ENCODE assay signal across 25 cellular contexts in genomic region chr14:35083530-35084150, GRCh38. TPM values are rescaled to one million over a fixed set of nuclear protein-coding genes. Genes with fewer than 3 reads are reported as not detected.
DNase-seq lines count a peak whose midpoint lies in the region; ATAC-seq, FAIRE-seq and TF ChIP-seq lines count a peak whose summit lies in the region.
"Had no signal": no experiment of that assay in that cellular context is flagged by ENCODE, and none has a peak within 500 bp of the region (broad histone marks: within the 10 kb centered on the region; RNA-seq: fewer than 3 reads in every experiment).

No MANE protein-coding gene starts in this region.

- H3K9me3 ChIP-seq in small intestine (ENCODE audit: control insufficient read depth, low read depth) (no peaks in the 10 kb centered on the region), psoas muscle (no peaks in the 10 kb centered on the region)

- DNase-seq in activated CD4-positive, alpha-beta T cell treated with anti-CD3 and anti-CD28 coated beads, Interleukin-2, amount 10 ng/mL, durations not matched to agents 7 days and 5 days: no peak
- DNase-seq in activated CD4-positive, alpha-beta T cell treated with anti-CD3 and anti-CD28 coated beads for 36 hours: no peak
- DNase-seq in stimulated activated naive CD8-positive, alpha-beta T cell treated with anti-CD3 and anti-CD28 coated beads, Interleukin-15, Interleukin-2, amounts not matched to agents 100 U/mL and 50 U/mL, for 24 hours: no peak
- peak; percentile 43 for DNase-seq in small intestine
- DNase-seq in EL: no peak
- DNase-seq in psoas muscle: no peak
- DNase-seq in KBM-7: no peak
- DNase-seq: Calu3, DMS153, DND-41, GM23248, H7, MV-4-11, NCI-H2029, NCI-H446, NCI-H524 treated with DMSO at 0.1 percent for 48 hours, NCI-H774, SIG-M5 had no signal

- CTCF ChIA-PET in activated CD4-positive, alpha-beta T cell treated with anti-CD3 and anti-CD28 coated beads, Interleukin-2, amount 10 ng/mL, durations not matched to agents 7 days and 5 days (lab: Charles Lee): interaction anchor here (0.6 to 0.7 kb wide), 2 partner anchors 17 to 24 kb away, joined by 3 read pairs; no protein-coding TSS in a partner anchor
- CTCF ChIA-PET in activated CD4-positive, alpha-beta T cell treated with anti-CD3 and anti-CD28 coated beads for 36 hours (lab: Charles Lee): no interaction called here

- H3K36me3 Mint-ChIP-seq in activated CD4-positive, alpha-beta T cell treated with anti-CD3 and anti-CD28 coated beads, Interleukin-2, amount 10 ng/mL, durations not matched to agents 7 days and 5 days (ENCODE audit: low read depth): peaks cover 48% of the 10 kb centered on the region
- H3K36me3 Mint-ChIP-seq in activated CD4-positive, alpha-beta T cell treated with anti-CD3 and anti-CD28 coated beads for 36 hours (ENCODE audit: low read depth): peaks cover 30% of the 10 kb centered on the region
- H3K36me3 Mint-ChIP-seq in stimulated activated naive CD8-positive, alpha-beta T cell treated with anti-CD3 and anti-CD28 coated beads, Interleukin-15, Interleukin-2, amounts not matched to agents 100 ng/mL and 50 ng/mL, for 24 hours (ENCODE audit: low read depth): peaks cover 38% of the 10 kb centered on the region

- H3K4me3 Mint-ChIP-seq in activated CD4-positive, alpha-beta T cell treated with anti-CD3 and anti-CD28 coated beads, Interleukin-2, amount 10 ng/mL, durations not matched to agents 7 days and 5 days: no peak overlapping the region
- no peak overlapping the region for H3K4me3 Mint-ChIP-seq in activated CD4-positive, alpha-beta T cell treated with anti-CD3 and anti-CD28 coated beads for 36 hours
- no peak overlapping the region for H3K4me3 Mint-ChIP-seq in stimulated activated naive CD8-positive, alpha-beta T cell treated with anti-CD3 and anti-CD28 coated beads, Interleukin-15, Interleukin-2, amounts not matched to agents 100 ng/mL and 50 ng/mL, for 24 hours
- H3K4me3 Mint-ChIP-seq: B cell had no signal

- in situ Hi-C loops in KBM-7 (cut with MboI; ENCODE audit: low pct_unique_long_range_greater_than_20kb, low sequenced_read_pairs): no loop called here

- WGBS in small intestine, 3 donors: 68 to 81% (median 76%) methylated on average over 8 of the region's 8 CpGs
- WGBS in psoas muscle, 3 donors: 84 to 93% (median 86%) methylated on average over 8 of the region's 8 CpGs

- no peaks in the 10 kb centered on the region for H3K9me3 Mint-ChIP-seq in activated CD4-positive, alpha-beta T cell treated with anti-CD3 and anti-CD28 coated beads, Interleukin-2, amount 10 ng/mL, durations not matched to agents 7 days and 5 days
- no peaks in the 10 kb centered on the region for H3K9me3 Mint-ChIP-seq in activated CD4-positive, alpha-beta T cell treated with anti-CD3 and anti-CD28 coated beads for 36 hours (ENCODE audit: low read depth)
- no peaks in the 10 kb centered on the region for H3K9me3 Mint-ChIP-seq in stimulated activated naive CD8-positive, alpha-beta T cell treated with anti-CD3 and anti-CD28 coated beads, Interleukin-15, Interleukin-2, amounts not matched to agents 100 ng/mL and 50 ng/mL, for 24 hours

- H3K4me1 ChIP-seq in small intestine (ENCODE audit: control insufficient read depth in 2 of 2, insufficient read depth in 1 of 2, low read depth in 1 of 2, low read length in 1 of 2) (no peaks in the 10 kb centered on the region), psoas muscle (no peaks in the 10 kb centered on the region)

- H3K36me3 ChIP-seq in small intestine (ENCODE audit: control insufficient read depth in 2 of 2, insufficient read depth in 2 of 2, low read length in 2 of 2) (peaks cover 4 to 24% of the 10 kb centered on the region in 2 donors), psoas muscle (ENCODE audit: insufficient read depth in 1 of 2, low read depth in 1 of 2) (peaks cover 5 to 100% of the 10 kb centered on the region in 2 donors)

- no peak for FAIRE-seq in small intestine (lab: Jason Lieb, UNC)
- FAIRE-seq: GM18507, K562, RCC 7860 had no signal

- H3K27ac ChIP-seq in small intestine (ENCODE audit: low read depth in 1 of 2, low read length in 1 of 2) (peak overlapping the region in 1 of 2 donors; percentile 4), psoas muscle (no peak overlapping the region)
- H3K27ac ChIP-seq: 22Rv1, C4-2B, GM23248 had no signal

- peak overlapping the region; percentile 36 for H3K27ac Mint-ChIP-seq in activated CD4-positive, alpha-beta T cell treated with anti-CD3 and anti-CD28 coated beads, Interleukin-2, amount 10 ng/mL, durations not matched to agents 7 days and 5 days
- H3K27ac Mint-ChIP-seq in activated CD4-positive, alpha-beta T cell treated with anti-CD3 and anti-CD28 coated beads for 36 hours: no peak overlapping the region
- peak overlapping the region; percentile 5 for H3K27ac Mint-ChIP-seq in stimulated activated naive CD8-positive, alpha-beta T cell treated with anti-CD3 and anti-CD28 coated beads, Interleukin-15, Interleukin-2, amounts not matched to agents 100 ng/mL and 50 ng/mL, for 24 hours
- H3K27ac Mint-ChIP-seq: B cell had no signal

- POLR2A ChIA-PET in activated CD4-positive, alpha-beta T cell treated with anti-CD3 and anti-CD28 coated beads, Interleukin-2, amount 10 ng/mL, durations not matched to agents 7 days and 5 days (lab: Charles Lee): no interaction called here
- POLR2A ChIA-PET in activated CD4-positive, alpha-beta T cell treated with anti-CD3 and anti-CD28 coated beads for 36 hours (lab: Charles Lee): no interaction called here

- H3K4me1 Mint-ChIP-seq in activated CD4-positive, alpha-beta T cell treated with anti-CD3 and anti-CD28 coated beads, Interleukin-2, amount 10 ng/mL, durations not matched to agents 7 days and 5 days: no peaks in the 10 kb centered on the region
- no peaks in the 10 kb centered on the region for H3K4me1 Mint-ChIP-seq in activated CD4-positive, alpha-beta T cell treated with anti-CD3 and anti-CD28 coated beads for 36 hours
- no peaks in the 10 kb centered on the region for H3K4me1 Mint-ChIP-seq in stimulated activated naive CD8-positive, alpha-beta T cell treated with anti-CD3 and anti-CD28 coated beads, Interleukin-15, Interleukin-2, amounts not matched to agents 100 ng/mL and 50 ng/mL, for 24 hours (ENCODE audit: low read depth)
- H3K4me1 Mint-ChIP-seq: B cell had no signal

- no peak for TF ChIP-seq CTCF in psoas muscle (IDR thresholded peaks at IDR 0.05)

- ATAC-seq in activated CD4-positive, alpha-beta T cell treated with anti-CD3 and anti-CD28 coated beads for 36 hours: no peak
- no peak for ATAC-seq in stimulated activated naive CD8-positive, alpha-beta T cell treated with anti-CD3 and anti-CD28 coated beads, Interleukin-15, Interleukin-2, amounts not matched to agents 100 U/mL and 50 U/mL, for 24 hours
- no peak for ATAC-seq in psoas muscle
- ATAC-seq: K562 had no signal

- H3K4me3 ChIP-seq in small intestine (ENCODE audit: low read depth in 1 of 2, low read length in 2 of 2) (no peak overlapping the region), psoas muscle (no peak overlapping the region)
- H3K4me3 ChIP-seq: GM23248, K562 had no signal

- intact Hi-C loops in activated CD4-positive, alpha-beta T cell treated with anti-CD3 and anti-CD28 coated beads for 36 hours (cut with DNase I, micrococcal nuclease): no loop called here
- intact Hi-C loops in psoas muscle (cut with DNase I): loop anchor here in 1 of 2 donors (10.0 kb wide), 1 partner anchor 59 kb away; no protein-coding TSS in a partner anchor

- H3K27me3 Mint-ChIP-seq in activated CD4-positive, alpha-beta T cell treated with anti-CD3 and anti-CD28 coated beads, Interleukin-2, amount 10 ng/mL, durations not matched to agents 7 days and 5 days: no peaks in the 10 kb centered on the region
- H3K27me3 Mint-ChIP-seq in activated CD4-positive, alpha-beta T cell treated with anti-CD3 and anti-CD28 coated beads for 36 hours: no peaks in the 10 kb centered on the region
- no peaks in the 10 kb centered on the region for H3K27me3 Mint-ChIP-seq in stimulated activated naive CD8-positive, alpha-beta T cell treated with anti-CD3 and anti-CD28 coated beads, Interleukin-15, Interleukin-2, amounts not matched to agents 100 ng/mL and 50 ng/mL, for 24 hours
- H3K27me3 Mint-ChIP-seq: B cell had no signal

- H3K27me3 ChIP-seq in small intestine (ENCODE audit: control insufficient read depth in 2 of 2, insufficient read depth in 2 of 2, low read length in 2 of 2) (no peaks in the 10 kb centered on the region), psoas muscle (ENCODE audit: insufficient read depth in 3 of 3, low read length in 2 of 3) (no peaks in the 10 kb centered on the region)

RNA-seq across cellular contexts. Expression of gene FAM177A1, which starts 37.6 kb away (rescaled TPM):
- 10 to 100 TPM; 33.2 to 37.1 TPM for total RNA-seq in activated CD4-positive, alpha-beta T cell treated with anti-CD3 and anti-CD28 coated beads, Interleukin-2, amount 10 ng/mL, durations not matched to agents 7 days and 5 days
- total RNA-seq in activated CD4-positive, alpha-beta T cell treated with anti-CD3 and anti-CD28 coated beads for 36 hours: 10 to 100 TPM; 35.4 to 37.2 TPM
- polyA plus RNA-seq in small intestine: 100 to 1,000 TPM in 1 of 3 donors, 10 to 100 TPM in 2; 47.7 to 111 (median 82.4) TPM
- total RNA-seq in psoas muscle: 10 to 100 TPM; 33.1 to 83.3 (median 60.3) TPM
- polyA plus RNA-seq in psoas muscle: 10 to 100 TPM; 32.9 to 61.2 (median 35.9) TPM

RNA-seq across cellular contexts. Expression of gene PPP2R3C, which starts 38.1 kb away (rescaled TPM):
- total RNA-seq in activated CD4-positive, alpha-beta T cell treated with anti-CD3 and anti-CD28 coated beads, Interleukin-2, amount 10 ng/mL, durations not matched to agents 7 days and 5 days: 10 to 100 TPM; 37.4 to 41.3 TPM
- 10 to 100 TPM; 43.8 to 53.5 TPM for total RNA-seq in activated CD4-positive, alpha-beta T cell treated with anti-CD3 and anti-CD28 coated beads for 36 hours
- polyA plus RNA-seq in small intestine: 10 to 100 TPM; 23.3 to 49.2 (median 48.9) TPM
- total RNA-seq in psoas muscle: 10 to 100 TPM; 22.9 to 37.1 (median 27.9) TPM
- 10 to 100 TPM; 30.9 to 67.0 (median 39.3) TPM for polyA plus RNA-seq in psoas muscle

RNA-seq across cellular contexts. Expression of gene PRORP, which starts 38.7 kb away (rescaled TPM):
- 10 to 100 TPM; 40.2 to 46.0 TPM for total RNA-seq in activated CD4-positive, alpha-beta T cell treated with anti-CD3 and anti-CD28 coated beads, Interleukin-2, amount 10 ng/mL, durations not matched to agents 7 days and 5 days
- total RNA-seq in activated CD4-positive, alpha-beta T cell treated with anti-CD3 and anti-CD28 coated beads for 36 hours: 10 to 100 TPM; 37.3 to 51.1 TPM
- polyA plus RNA-seq in small intestine: 10 to 100 TPM in 2 of 3 donors, 1 to 10 TPM in 1; 8.1 to 21.1 (median 10.8) TPM
- total RNA-seq in psoas muscle: 10 to 100 TPM; 15.1 to 23.0 (median 17.0) TPM
- 10 to 100 TPM; 11.3 to 23.5 (median 21.6) TPM for polyA plus RNA-seq in psoas muscle
